13 cellular contexts compared by ENCODE assay signal in genomic region chr3:107600784-107601183, GRCh38.
DNase-seq lines count a peak whose midpoint lies in the region; ATAC-seq and TF ChIP-seq lines count a peak whose summit lies in the region.
"Had no signal": no experiment of that assay in that cellular context is flagged by ENCODE, and none has a peak within 500 bp of the region (broad histone marks: within the 10 kb centered on the region; RNA-seq: fewer than 3 reads in every experiment).

No MANE protein-coding gene starts in this region.

- no peaks in the 10 kb centered on the region for H3K27me3 Mint-ChIP-seq in activated naive CD4-positive, alpha-beta T cell treated with anti-CD3 and anti-CD28 coated beads, Interleukin-2, amount 50 U/mL, for 24 hours
- H3K27me3 Mint-ChIP-seq in T-helper 17 cell, result no peaks in the 10 kb centered on the region
- H3K27me3 Mint-ChIP-seq in stimulated activated naive CD8-positive, alpha-beta T cell treated with anti-CD3 and anti-CD28 coated beads, Interleukin-15, amount 100 ng/mL, for 72 hours, result no peaks in the 10 kb centered on the region

- CTCF ChIA-PET in A673 (lab: Charles Lee) (no interaction called here), HEK293T (lab: Yijun Ruan, JAX) (no interaction called here)

- peak overlapping the region; percentile 72 for H3K27ac Mint-ChIP-seq in activated naive CD4-positive, alpha-beta T cell treated with anti-CD3 and anti-CD28 coated beads, Interleukin-2, amount 50 U/mL, for 24 hours
- peak overlapping the region in 1 of 2 donors; percentile 51 for H3K27ac Mint-ChIP-seq in activated naive CD4-positive, alpha-beta T cell treated with anti-CD3 and anti-CD28 coated beads, Interleukin-2, amount 50 U/mL, for 72 hours
- peak overlapping the region; percentile 93 for H3K27ac Mint-ChIP-seq in T-helper 17 cell
- peak overlapping the region in 1 of 2 donors; percentile 41 for H3K27ac Mint-ChIP-seq in stimulated activated naive CD8-positive, alpha-beta T cell treated with anti-CD3 and anti-CD28 coated beads, Interleukin-15, amount 100 ng/mL, for 72 hours
- H3K27ac Mint-ChIP-seq: T-helper 1 cell treated with Interleukin-12 subunit alpha and Interleukin-12 subunit beta and Interleukin-4 antibody, amounts not matched to agents 30 μg/mL and 1 μg/mL, for 36 hours had no signal

- POLR2A ChIA-PET in A673 (lab: Charles Lee; ENCODE audit: low non-redundant PET), result no interaction called here
- POLR2A ChIA-PET in HEK293T (lab: Yijun Ruan, JAX), result no interaction called here

- no peak overlapping the region for H3K27ac ChIP-seq in A673 (ENCODE audit: low read depth, low read length, poor library complexity, severe bottlenecking)

- H3K27me3 ChIP-seq in A673 (replicated peaks; ENCODE audit: insufficient read depth, low read depth, low read length, poor library complexity), result no peaks in the 10 kb centered on the region
- H3K27me3 ChIP-seq: uterus had no signal

- H3K9me3 ChIP-seq in T-helper 17 cell (ENCODE audit: control insufficient read depth, low read length, poor library complexity, severe bottlenecking), result no peaks in the 10 kb centered on the region
- H3K9me3 ChIP-seq in A673 (ENCODE audit: low read depth, low read length, poor library complexity, severe bottlenecking), result peaks cover 8% of the 10 kb centered on the region
- H3K9me3 ChIP-seq: uterus had no signal

- peaks cover 8% of the 10 kb centered on the region for H3K4me1 ChIP-seq in A673 (ENCODE audit: insufficient read depth, low read length, poor library complexity, severe bottlenecking)
- H3K4me1 ChIP-seq: uterus had no signal

- H3K4me1 Mint-ChIP-seq in activated naive CD4-positive, alpha-beta T cell treated with anti-CD3 and anti-CD28 coated beads, Interleukin-2, amount 50 U/mL, for 24 hours, result peaks cover 74% of the 10 kb centered on the region
- peaks cover 50% of the 10 kb centered on the region for H3K4me1 Mint-ChIP-seq in T-helper 17 cell
- H3K4me1 Mint-ChIP-seq in stimulated activated naive CD8-positive, alpha-beta T cell treated with anti-CD3 and anti-CD28 coated beads, Interleukin-15, amount 100 ng/mL, for 72 hours, result peaks cover 61% of the 10 kb centered on the region

- no peak overlapping the region for H3K4me3 ChIP-seq in A673 (ENCODE audit: low read depth, low read length, poor library complexity, severe bottlenecking)
- H3K4me3 ChIP-seq: uterus had no signal

- no TSS peak for BruUV-seq in A673 (replicated peaks; lab: Mats Ljungman, UMichigan)

- H3K36me3 Mint-ChIP-seq in activated naive CD4-positive, alpha-beta T cell treated with anti-CD3 and anti-CD28 coated beads, Interleukin-2, amount 50 U/mL, for 24 hours, result peaks cover 5% of the 10 kb centered on the region
- H3K36me3 Mint-ChIP-seq in activated naive CD4-positive, alpha-beta T cell treated with anti-CD3 and anti-CD28 coated beads, Interleukin-2, amount 50 U/mL, for 72 hours, result peaks cover 14 to 23% of the 10 kb centered on the region in 2 donors
- H3K36me3 Mint-ChIP-seq in T-helper 17 cell (ENCODE audit: low read depth), result no peaks in the 10 kb centered on the region

- H3K9me3 Mint-ChIP-seq in activated naive CD4-positive, alpha-beta T cell treated with anti-CD3 and anti-CD28 coated beads, Interleukin-2, amount 50 U/mL, for 24 hours, result no peaks in the 10 kb centered on the region
- H3K9me3 Mint-ChIP-seq in activated naive CD4-positive, alpha-beta T cell treated with anti-CD3 and anti-CD28 coated beads, Interleukin-2, amount 50 U/mL, for 72 hours, result no peaks in the 10 kb centered on the region
- H3K9me3 Mint-ChIP-seq in stimulated activated naive CD8-positive, alpha-beta T cell treated with anti-CD3 and anti-CD28 coated beads, Interleukin-15, amount 100 ng/mL, for 72 hours, result no peaks in the 10 kb centered on the region
- H3K9me3 Mint-ChIP-seq: T-helper 1 cell treated with Interleukin-12 subunit alpha and Interleukin-12 subunit beta and Interleukin-4 antibody, amounts not matched to agents 30 μg/mL and 1 μg/mL, for 36 hours had no signal

- no peak for DNase-seq in activated naive CD4-positive, alpha-beta T cell treated with anti-CD3 and anti-CD28 coated beads, Interleukin-2, amount 50 U/mL, for 72 hours (ENCODE audit: low spot score in 2 of 2)
- no peak for DNase-seq in T-helper 17 cell
- DNase-seq in fibroblast of peridontal ligament (ENCODE audit: extremely low read depth), result peak; percentile 16
- DNase-seq in stimulated activated naive CD8-positive, alpha-beta T cell treated with anti-CD3 and anti-CD28 coated beads, Interleukin-15, amount 100 ng/mL, for 72 hours, result no peak
- DNase-seq in A673 (ENCODE audit: low spot score), result no peak
- no peak for DNase-seq in HEK293T (ENCODE audit: extremely low spot score)
- DNase-seq: effector CD4-positive, alpha-beta T cell; NCI-H2029; nucleus accumbens; uterus had no signal

- no peaks in the 10 kb centered on the region for H3K36me3 ChIP-seq in A673 (ENCODE audit: insufficient read depth, low read length, poor library complexity, severe bottlenecking)
- H3K36me3 ChIP-seq: uterus had no signal

- H3K4me3 Mint-ChIP-seq in activated naive CD4-positive, alpha-beta T cell treated with anti-CD3 and anti-CD28 coated beads, Interleukin-2, amount 50 U/mL, for 24 hours, result peak overlapping the region; percentile 23
- peak overlapping the region; percentile 33 for H3K4me3 Mint-ChIP-seq in T-helper 17 cell
- H3K4me3 Mint-ChIP-seq in stimulated activated naive CD8-positive, alpha-beta T cell treated with anti-CD3 and anti-CD28 coated beads, Interleukin-15, amount 100 ng/mL, for 72 hours, result peak overlapping the region; percentile 69 to 86

- intact Hi-C loops in A673 (cut with micrococcal nuclease; ENCODE audit: unreplicated experiment), result no loop called here

- ATAC-seq in activated naive CD4-positive, alpha-beta T cell treated with anti-CD3 and anti-CD28 coated beads, Interleukin-2, amount 50 U/mL, for 72 hours, result no peak
- ATAC-seq in T-helper 17 cell, result no peak
- ATAC-seq in stimulated activated naive CD8-positive, alpha-beta T cell treated with anti-CD3 and anti-CD28 coated beads, Interleukin-15, amount 100 ng/mL, for 72 hours, result no peak
- ATAC-seq in HG03280 (IDR thresholded peaks at IDR 0.05; ENCODE audit: unreplicated experiment), result no peak

- no peak for TF ChIP-seq CTCF in A673 (conservative IDR thresholded peaks at IDR 0.05; ENCODE audit: low read depth, low read length)

TF ChIP-seq in HEK293T, 16 proteins besides CTCF, POLR2A, EP300 and RAD21:
- TF ChIP-seq ARNT (IDR thresholded peaks at IDR 0.05) (no peak), FOXA1 (IDR thresholded peaks at IDR 0.05) (no peak), FOXK2 (IDR thresholded peaks at IDR 0.05) (no peak), SUZ12 (IDR thresholded peaks at IDR 0.05) (no peak), TARDBP (IDR thresholded peaks at IDR 0.05) (no peak), NFRKB (IDR thresholded peaks at IDR 0.05) (no peak), LEF1 (IDR thresholded peaks at IDR 0.05; ENCODE audit: borderline replicate concordance) (no peak), HDGF (IDR thresholded peaks at IDR 0.05; ENCODE audit: borderline replicate concordance) (no peak), ELF4 (IDR thresholded peaks at IDR 0.05) (no peak), L3MBTL2 (conservative IDR thresholded peaks at IDR 0.05) (no peak), SP1 (IDR thresholded peaks at IDR 0.05) (no peak), PKNOX1 (IDR thresholded peaks at IDR 0.05) (no peak), FOXM1 (IDR thresholded peaks at IDR 0.05; ENCODE audit: borderline replicate concordance) (no peak), BHLHE40 (IDR thresholded peaks at IDR 0.05; ENCODE audit: borderline replicate concordance) (no peak)

Comparison
In these comparisons a context has a peak if more than half of its experiments do, and no peak if none do; other contexts are left out.
1. H3K4me3 Mint-ChIP-seq: peak in every context shown above with its lines; median percentile 78 in stimulated activated naive CD8-positive, alpha-beta T cell treated with anti-CD3 and anti-CD28 coated beads, Interleukin-15, amount 100 ng/mL, for 72 hours; 33 in T-helper 17 cell; 23 in activated naive CD4-positive, alpha-beta T cell treated with anti-CD3 and anti-CD28 coated beads, Interleukin-2, amount 50 U/mL, for 24 hours.